ENCODE assay signal across 22 cellular contexts in the genomic region with DNA sequence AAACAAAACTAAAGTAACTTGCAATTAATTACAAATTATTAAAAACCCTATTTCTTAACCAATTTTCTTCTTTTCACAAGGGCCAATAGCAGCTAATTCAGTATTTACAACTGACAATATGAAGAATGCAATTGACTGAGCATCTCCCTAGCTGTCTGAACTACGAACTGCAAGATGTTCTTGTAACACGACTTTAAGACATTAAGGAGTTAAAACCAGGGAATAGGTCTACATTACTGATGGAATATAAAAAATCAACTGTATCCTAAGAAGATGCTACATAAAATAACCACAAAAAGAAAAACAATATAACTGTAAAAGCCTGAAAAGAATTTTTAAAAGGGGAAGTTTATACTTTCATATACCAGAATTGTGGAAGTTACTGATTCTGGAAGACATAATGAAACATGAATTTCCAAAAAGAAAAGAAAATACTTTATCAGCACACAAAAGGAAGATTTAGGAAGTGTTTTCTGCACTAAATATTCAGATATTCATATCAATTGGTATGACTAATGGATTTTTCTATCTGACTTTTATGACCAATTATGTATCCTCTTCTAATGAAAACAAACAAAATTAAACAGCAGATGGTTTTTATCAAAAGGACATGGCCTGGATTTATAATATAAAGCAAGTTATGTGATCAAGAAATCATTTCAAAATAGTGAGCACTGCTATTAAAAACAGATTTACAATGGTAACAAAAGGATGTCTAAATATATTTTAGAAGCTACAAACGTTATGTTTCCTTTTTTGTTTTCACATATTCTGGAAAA. TPM values are rescaled to one million over a fixed set of nuclear protein-coding genes. Genes with fewer than 3 reads are reported as not detected.
DNase-seq lines count a peak whose midpoint lies in the region; ATAC-seq and TF ChIP-seq lines count a peak whose summit lies in the region.
"Had no signal": no experiment of that assay in that cellular context is flagged by ENCODE, and none has a peak within 500 bp of the region (broad histone marks: within the 10 kb centered on the region; RNA-seq: fewer than 3 reads in every experiment).

No MANE protein-coding gene starts in this region.

- H3K36me3 Mint-ChIP-seq in endodermal cell (ENCODE audit: low read depth) = no peaks in the 10 kb centered on the region
- no peaks in the 10 kb centered on the region for H3K36me3 Mint-ChIP-seq in activated T-helper 2 cell treated with anti-CD3 and anti-CD28 coated beads, Interferon-gamma antibody, Interleukin-2, Interleukin-4, amounts not matched to agents 10 μg/mL and 5 μg/mL and 100 μg/mL, durations not matched to agents 14 hours and 24 hours and 36 hours (ENCODE audit: low read depth)
- H3K36me3 Mint-ChIP-seq: neural progenitor cell had no signal

- no peaks in the 10 kb centered on the region for H3K27me3 Mint-ChIP-seq in endodermal cell (ENCODE audit: insufficient read depth)
- H3K27me3 Mint-ChIP-seq in activated T-helper 2 cell treated with anti-CD3 and anti-CD28 coated beads, Interferon-gamma antibody, Interleukin-2, Interleukin-4, amounts not matched to agents 10 μg/mL and 5 μg/mL and 100 μg/mL, durations not matched to agents 14 hours and 24 hours and 36 hours (ENCODE audit: low read depth) = no peaks in the 10 kb centered on the region
- H3K27me3 Mint-ChIP-seq: stimulated activated naive B cell treated with anti-CD40 and anti-IgM and Interleukin-4, amounts not matched to agents 10 μg/mL and 1 μg/mL and 100 μg/mL, for 72 hours had no signal

- no peaks in the 10 kb centered on the region for H3K9me3 Mint-ChIP-seq in endodermal cell
- H3K9me3 Mint-ChIP-seq in activated T-helper 2 cell treated with anti-CD3 and anti-CD28 coated beads, Interferon-gamma antibody, Interleukin-2, Interleukin-4, amounts not matched to agents 10 μg/mL and 5 μg/mL and 100 μg/mL, durations not matched to agents 14 hours and 24 hours and 36 hours = no peaks in the 10 kb centered on the region
- H3K9me3 Mint-ChIP-seq: activated T-helper 1 cell treated with anti-CD3 and anti-CD28 coated beads, Interleukin-12 subunit alpha, Interleukin-12 subunit beta, Interleukin-2, Interleukin-4 antibody, amounts not matched to agents 30 ng/mL and 10 ng/mL and 1 ng/mL, durations not matched to agents 14 hours and 24 hours and 36 hours; neural progenitor cell; stimulated activated naive B cell treated with anti-CD40 and anti-IgM and Interleukin-4, amounts not matched to agents 10 μg/mL and 1 μg/mL and 100 μg/mL, for 72 hours had no signal

- H3K27ac Mint-ChIP-seq in endodermal cell = no peak overlapping the region
- H3K27ac Mint-ChIP-seq in activated T-helper 2 cell treated with anti-CD3 and anti-CD28 coated beads, Interferon-gamma antibody, Interleukin-2, Interleukin-4, amounts not matched to agents 10 μg/mL and 5 μg/mL and 100 μg/mL, durations not matched to agents 14 hours and 24 hours and 36 hours = no peak overlapping the region
- H3K27ac Mint-ChIP-seq: activated T-helper 1 cell treated with anti-CD3 and anti-CD28 coated beads, Interleukin-12 subunit alpha, Interleukin-12 subunit beta, Interleukin-2, Interleukin-4 antibody, amounts not matched to agents 30 ng/mL and 10 ng/mL and 1 ng/mL, durations not matched to agents 14 hours and 24 hours and 36 hours; neural progenitor cell; stimulated activated naive B cell treated with anti-CD40 and anti-IgM and Interleukin-4, amounts not matched to agents 10 μg/mL and 1 μg/mL and 100 μg/mL, for 72 hours had no signal

- no peaks in the 10 kb centered on the region for H3K9me2 ChIP-seq in GM23248 (ENCODE audit: insufficient read depth)

- in situ Hi-C loops in GM23248 (cut with MboI) = loop anchor here (25.0 kb wide), 2 partner anchors 266 to 391 kb away; partner anchors contain the start of gene CBLL1

- H2AFZ ChIP-seq in GM23248 = no peak overlapping the region
- H2AFZ ChIP-seq: neural progenitor cell had no signal

- no peak for DNase-seq in GM23248
- peak; percentile 32 for DNase-seq in OCI-M1 (lab: John Stamatoyannopoulos, UW)
- no peak for DNase-seq in endodermal cell
- DNase-seq in midbrain (lab: John Stamatoyannopoulos, UW) = peak; percentile 22
- DNase-seq in activated T-helper 2 cell treated with anti-CD3 and anti-CD28 coated beads, Interferon-gamma antibody, Interleukin-2, Interleukin-4, amounts not matched to agents 10 μg/mL and 5 μg/mL and 100 μg/mL, durations not matched to agents 14 hours and 24 hours and 36 hours (ENCODE audit: low spot score) = no peak
- no peak for DNase-seq in cerebellum (ENCODE audit: low spot score)
- DNase-seq in dedifferentiated amniotic fluid mesenchymal stem cell (ENCODE audit: extremely low spot score) = no peak
- DNase-seq: effector CD8-positive, alpha-beta T cell; left colon; NCI-H1930; NCI-H446 treated with DMSO at 0.1 percent for 48 hours; SHP77; stimulated activated naive B cell treated with anti-CD40 and anti-IgM and Interleukin-4, amounts not matched to agents 10 μg/mL and 1 μg/mL and 100 μg/mL, for 72 hours; T-helper 2 cell; thyroid gland had no signal

- no peaks in the 10 kb centered on the region for H3K9me3 ChIP-seq in GM23248 (ENCODE audit: low read depth)
- H3K9me3 ChIP-seq in endodermal cell (ENCODE audit: control insufficient read depth, low read length) = no peaks in the 10 kb centered on the region
- H3K9me3 ChIP-seq: BLaER1, breast epithelium, thyroid gland had no signal

- peak overlapping the region; percentile 4 for H3K4me2 ChIP-seq in GM23248 (ENCODE audit: unreplicated experiment)
- H3K4me2 ChIP-seq: BLaER1, neural progenitor cell had no signal

- ATAC-seq in HG03159 (IDR thresholded peaks at IDR 0.05; ENCODE audit: unreplicated experiment) = no peak
- ATAC-seq: activated CD4-positive, CD25-positive, alpha-beta regulatory T cell treated with anti-CD3 and anti-CD28 coated beads, Interleukin-2, amount 50 U/mL, for 24 hours; left colon; stimulated activated naive B cell treated with anti-CD40 and anti-IgM and Interleukin-4, amounts not matched to agents 10 μg/mL and 1 μg/mL and 100 μg/mL, for 72 hours had no signal

- no peaks in the 10 kb centered on the region for H3K4me1 Mint-ChIP-seq in endodermal cell
- H3K4me1 Mint-ChIP-seq in activated T-helper 2 cell treated with anti-CD3 and anti-CD28 coated beads, Interferon-gamma antibody, Interleukin-2, Interleukin-4, amounts not matched to agents 10 μg/mL and 5 μg/mL and 100 μg/mL, durations not matched to agents 14 hours and 24 hours and 36 hours (ENCODE audit: low read depth) = no peaks in the 10 kb centered on the region

- H3K27me3 ChIP-seq in GM23248 (replicated peaks; ENCODE audit: insufficient read depth) = no peaks in the 10 kb centered on the region
- no peaks in the 10 kb centered on the region for H3K27me3 ChIP-seq in endodermal cell (ENCODE audit: control insufficient read depth, insufficient read depth, low read length, poor library complexity, severe bottlenecking)
- H3K27me3 ChIP-seq: BLaER1, breast epithelium, neural progenitor cell, thyroid gland had no signal

- H3K27ac ChIP-seq in GM23248 (no peak overlapping the region), endodermal cell (ENCODE audit: low read depth, low read length) (no peak overlapping the region)
- H3K27ac ChIP-seq: BLaER1, breast epithelium, neural progenitor cell, thyroid gland had no signal

- peak; percentile 18 for TF ChIP-seq CTCF in endodermal cell (conservative IDR thresholded peaks at IDR 0.05)

- no peaks in the 10 kb centered on the region for H3K36me3 ChIP-seq in GM23248 (ENCODE audit: low read depth)
- no peaks in the 10 kb centered on the region for H3K36me3 ChIP-seq in endodermal cell (ENCODE audit: control insufficient read depth, insufficient read depth, low read length)
- H3K36me3 ChIP-seq: BLaER1, breast epithelium, neural progenitor cell, thyroid gland had no signal

- H3K4me3 ChIP-seq in GM23248 (no peak overlapping the region), endodermal cell (ENCODE audit: low read length) (no peak overlapping the region)
- H3K4me3 ChIP-seq: BLaER1, breast epithelium, neural progenitor cell, thyroid gland had no signal

- no peaks in the 10 kb centered on the region for H3K79me2 ChIP-seq in GM23248 (ENCODE audit: insufficient read depth)

- no peaks in the 10 kb centered on the region for H3F3A ChIP-seq in GM23248 (ENCODE audit: insufficient read depth)

- H4K20me1 ChIP-seq in GM23248 (ENCODE audit: insufficient read depth) = no peaks in the 10 kb centered on the region

- no peak overlapping the region for H3K9ac ChIP-seq in GM23248
- no peak overlapping the region for H3K9ac ChIP-seq in endodermal cell (ENCODE audit: extremely low read depth, low read length, poor library complexity, severe bottlenecking)
- H3K9ac ChIP-seq: BLaER1, neural progenitor cell had no signal

- intact Hi-C loops in activated T-helper 2 cell treated with anti-CD3 and anti-CD28 coated beads, Interferon-gamma antibody, Interleukin-2, Interleukin-4, amounts not matched to agents 10 μg/mL and 5 μg/mL and 100 μg/mL, durations not matched to agents 14 hours and 24 hours and 36 hours (cut with micrococcal nuclease) = no loop called here

- H3K4me1 ChIP-seq in GM23248 (ENCODE audit: insufficient read depth) (peaks cover 10% of the 10 kb centered on the region), endodermal cell (ENCODE audit: control insufficient read depth, insufficient read depth, low read length) (no peaks in the 10 kb centered on the region)
- H3K4me1 ChIP-seq: BLaER1, breast epithelium, neural progenitor cell, thyroid gland had no signal

- H3K4me3 Mint-ChIP-seq in endodermal cell = no peak overlapping the region
- no peak overlapping the region for H3K4me3 Mint-ChIP-seq in activated T-helper 2 cell treated with anti-CD3 and anti-CD28 coated beads, Interferon-gamma antibody, Interleukin-2, Interleukin-4, amounts not matched to agents 10 μg/mL and 5 μg/mL and 100 μg/mL, durations not matched to agents 14 hours and 24 hours and 36 hours (ENCODE audit: low read depth)
- H3K4me3 Mint-ChIP-seq: activated T-helper 1 cell treated with anti-CD3 and anti-CD28 coated beads, Interleukin-12 subunit alpha, Interleukin-12 subunit beta, Interleukin-2, Interleukin-4 antibody, amounts not matched to agents 30 ng/mL and 10 ng/mL and 1 ng/mL, durations not matched to agents 14 hours and 24 hours and 36 hours; neural progenitor cell; stimulated activated naive B cell treated with anti-CD40 and anti-IgM and Interleukin-4, amounts not matched to agents 10 μg/mL and 1 μg/mL and 100 μg/mL, for 72 hours had no signal

- 35 to 39% methylated on average over 3 of the region's 3 CpGs for WGBS in GM23248 (ENCODE audit: low coverage in 1 of 2, low lambda C conversion rate in 2 of 2, missing lambda C conversion rate in 2 of 2), 2 experiments
- WGBS in endodermal cell (ENCODE audit: insufficient coverage in 1 of 2, insufficient read length in 1 of 2), 2 experiments = 96% methylated on average over 3 of the region's 3 CpGs; no CpG with 5 or more reads in 1 of the 2 experiments

RNA-seq across cellular contexts. Expression of gene GPR22, which starts 1.6 kb away (rescaled TPM):
- total RNA-seq in GM23248 (2014; rRNA removed; shearing (Covaris generic)) = not detected in 2 replicates
- polyA plus RNA-seq in GM23248 (2016; fragmentation: Nextera tagmentation; extraction: Ambion mirVana) = 0.23 and 0.39 TPM in 2 replicates
- total RNA-seq in endodermal cell (not detected), cerebellum (6.9 TPM)
- polyA plus RNA-seq in endodermal cell (2013, experiment 1 of 2) = 0.82 TPM
- polyA plus RNA-seq in endodermal cell (2013, experiment 2 of 2) = 0.50 TPM
- total RNA-seq in activated T-helper 2 cell treated with anti-CD3 and anti-CD28 coated beads, Interferon-gamma antibody, Interleukin-2, Interleukin-4, amounts not matched to agents 10 μg/mL and 5 μg/mL and 100 μg/mL, durations not matched to agents 14 hours and 24 hours and 36 hours = not detected in 2 replicates
- total RNA-seq: activated CD8-positive, alpha-beta memory T cell treated with anti-CD3 and anti-CD28 coated beads for 36 hours; activated T-helper 1 cell treated with anti-CD3 and anti-CD28 coated beads, Interleukin-12 subunit alpha, Interleukin-12 subunit beta, Interleukin-2, Interleukin-4 antibody, amounts not matched to agents 30 ng/mL and 10 ng/mL and 1 ng/mL, durations not matched to agents 14 hours and 24 hours and 36 hours; breast epithelium; left colon; thyroid gland had no signal

Comparison
In these comparisons a context has a peak if more than half of its experiments do, and no peak if none do; other contexts are left out.
1. DNase-seq: peak in OCI-M1 (single experiment) and midbrain (single experiment); none in GM23248 (single experiment), endodermal cell (single experiment), activated T-helper 2 cell treated with anti-CD3 and anti-CD28 coated beads, Interferon-gamma antibody, Interleukin-2, Interleukin-4, amounts not matched to agents 10 μg/mL and 5 μg/mL and 100 μg/mL, durations not matched to agents 14 hours and 24 hours and 36 hours (single experiment), cerebellum (single experiment) and dedifferentiated amniotic fluid mesenchymal stem cell (single experiment).